14 cellular contexts compared by ENCODE assay signal in genomic region chr9:112866662-112867274, GRCh38. TPM values are rescaled to one million over a fixed set of nuclear protein-coding genes. Genes with fewer than 3 reads are reported as not detected.
DNase-seq lines count a peak whose midpoint lies in the region; ATAC-seq, FAIRE-seq and TF ChIP-seq lines count a peak whose summit lies in the region.
"Had no signal": no experiment of that assay in that cellular context is flagged by ENCODE, and none has a peak within 500 bp of the region (broad histone marks: within the 10 kb centered on the region; RNA-seq: fewer than 3 reads in every experiment).

No MANE protein-coding gene starts in this region.

- peak overlapping the region; percentile 44; the same call in 1 of the 2 replicates for H3K4me2 ChIP-seq in PC-3 (ENCODE audit: low read length)
- H3K4me2 ChIP-seq: KMS-11 had no signal

- H4K20me1 ChIP-seq in PC-3 (ENCODE audit: low read length), result no peaks in the 10 kb centered on the region

- H3K9me3 ChIP-seq in PC-3 (ENCODE audit: low read length) (no peaks in the 10 kb centered on the region), small intestine (ENCODE audit: control insufficient read depth, low read depth) (no peaks in the 10 kb centered on the region), SJCRH30 (replicated peaks) (no peaks in the 10 kb centered on the region)

- H3K4me1 ChIP-seq in PC-3 (ENCODE audit: insufficient read depth, low read length), result peaks cover 39% of the 10 kb centered on the region
- no peaks in the 10 kb centered on the region for H3K4me1 ChIP-seq in small intestine (ENCODE audit: control insufficient read depth in 2 of 2, insufficient read depth in 1 of 2, low read depth in 1 of 2, low read length in 1 of 2)
- H3K4me1 ChIP-seq in SJCRH30, result peaks cover 14% of the 10 kb centered on the region

- H3F3A ChIP-seq in PC-3 (ENCODE audit: low read length, unreplicated experiment), result peaks cover 11% of the 10 kb centered on the region

- H3K9ac ChIP-seq in PC-3 (ENCODE audit: low read length), result no peak overlapping the region
- H3K9ac ChIP-seq: KMS-11 had no signal

- TF ChIP-seq CTCF in PC-3 (conservative IDR thresholded peaks at IDR 0.05; ENCODE audit: low read depth, low read length) (no peak), epithelial cell of proximal tubule (conservative IDR thresholded peaks at IDR 0.05; ENCODE audit: low read depth, low read length) (no peak)

- FAIRE-seq in small intestine (lab: Jason Lieb, UNC), result no peak
- FAIRE-seq: endometrium had no signal

- DNase-seq in G401 (ENCODE audit: low spot score), result peak; percentile 14
- DNase-seq in PC-3, result peak; percentile 79
- peak; percentile 77 for DNase-seq in epithelial cell of proximal tubule (ENCODE audit: low read depth)
- peak; percentile 81 for DNase-seq in small intestine
- DNase-seq in SJCRH30, result no peak
- DNase-seq in SHP77 (lab: John Stamatoyannopoulos, UW), result no peak
- DNase-seq in activated naive CD8-positive, alpha-beta T cell treated with anti-CD3 and anti-CD28 coated beads for 36 hours, result no peak
- DNase-seq in activated CD4-positive, alpha-beta memory T cell treated with anti-CD3 and anti-CD28 coated beads for 36 hours, result no peak
- DNase-seq: activated CD4-positive, alpha-beta memory T cell treated with anti-CD3 and anti-CD28 coated beads, Interleukin-2, amount 10 ng/mL, durations not matched to agents 7 days and 5 days; NCI-H345; nucleus accumbens had no signal

- no peaks in the 10 kb centered on the region for H3K9me3 Mint-ChIP-seq in activated naive CD8-positive, alpha-beta T cell treated with anti-CD3 and anti-CD28 coated beads for 36 hours
- H3K9me3 Mint-ChIP-seq in activated CD4-positive, alpha-beta memory T cell treated with anti-CD3 and anti-CD28 coated beads for 36 hours, result no peaks in the 10 kb centered on the region
- H3K9me3 Mint-ChIP-seq: activated CD4-positive, alpha-beta memory T cell treated with anti-CD3 and anti-CD28 coated beads, Interleukin-2, amount 10 ng/mL, durations not matched to agents 7 days and 5 days; activated naive CD4-positive, alpha-beta T cell treated with anti-CD3 and anti-CD28 coated beads, Interleukin-2, amount 50 U/mL, for 72 hours had no signal

- no TSS peak for BruUV-seq in PC-3 (replicated peaks; lab: Mats Ljungman, UMichigan)

- in situ Hi-C loops in G401 (cut with HindIII; ENCODE audit: low sequenced_read_pairs), result no loop called here

- intact Hi-C loops in PC-3 (cut with micrococcal nuclease), result loop anchor here (1.0 kb wide), 1 partner anchor 37 kb away; no protein-coding TSS in a partner anchor
- intact Hi-C loops in activated CD4-positive, alpha-beta memory T cell treated with anti-CD3 and anti-CD28 coated beads for 36 hours (cut with micrococcal nuclease), result loop anchor here (2.0 kb wide), 1 partner anchor 22 kb away; no protein-coding TSS in a partner anchor

- 0 out of 2 replicates have a peak overlapping the region, but pooled peaks have one; percentile 18 for H2AFZ ChIP-seq in PC-3 (ENCODE audit: low read length)

- WGBS in small intestine, 3 donors, result 76 to 91% (median 87%) methylated on average over 1 of the region's 1 CpG

- H3K27me3 ChIP-seq in PC-3 (ENCODE audit: low read length), result no peaks in the 10 kb centered on the region
- H3K27me3 ChIP-seq in small intestine (ENCODE audit: control insufficient read depth in 2 of 2, insufficient read depth in 2 of 2, low read length in 2 of 2), result no peaks in the 10 kb centered on the region
- no peaks in the 10 kb centered on the region for H3K27me3 ChIP-seq in SJCRH30

- no peaks in the 10 kb centered on the region for H3K27me3 Mint-ChIP-seq in activated naive CD8-positive, alpha-beta T cell treated with anti-CD3 and anti-CD28 coated beads for 36 hours
- H3K27me3 Mint-ChIP-seq in activated CD4-positive, alpha-beta memory T cell treated with anti-CD3 and anti-CD28 coated beads for 36 hours, result no peaks in the 10 kb centered on the region
- H3K27me3 Mint-ChIP-seq: activated CD4-positive, alpha-beta memory T cell treated with anti-CD3 and anti-CD28 coated beads, Interleukin-2, amount 10 ng/mL, durations not matched to agents 7 days and 5 days had no signal

- H3K9me2 ChIP-seq in PC-3 (replicated peaks; ENCODE audit: low read length), result no peaks in the 10 kb centered on the region

- H3K36me3 ChIP-seq in PC-3 (ENCODE audit: low read depth, low read length), result no peaks in the 10 kb centered on the region
- H3K36me3 ChIP-seq in small intestine (ENCODE audit: control insufficient read depth in 2 of 2, insufficient read depth in 2 of 2, low read length in 2 of 2), result peaks cover 0 to 2% of the 10 kb centered on the region in 2 donors
- H3K36me3 ChIP-seq in SJCRH30, result peaks cover 2% of the 10 kb centered on the region; the same call in 1 of the 2 replicates

- CTCF ChIA-PET in PC-3 (lab: Charles Lee), result no interaction called here
- CTCF ChIA-PET in activated CD4-positive, alpha-beta memory T cell treated with anti-CD3 and anti-CD28 coated beads for 36 hours (lab: Charles Lee), result no interaction called here

- H3K4me1 Mint-ChIP-seq in activated naive CD8-positive, alpha-beta T cell treated with anti-CD3 and anti-CD28 coated beads for 36 hours, result peaks cover 10% of the 10 kb centered on the region
- peaks cover 16% of the 10 kb centered on the region for H3K4me1 Mint-ChIP-seq in activated CD4-positive, alpha-beta memory T cell treated with anti-CD3 and anti-CD28 coated beads for 36 hours (ENCODE audit: low read depth)

- no peak overlapping the region for H3K27ac Mint-ChIP-seq in activated naive CD8-positive, alpha-beta T cell treated with anti-CD3 and anti-CD28 coated beads for 36 hours
- H3K27ac Mint-ChIP-seq in activated CD4-positive, alpha-beta memory T cell treated with anti-CD3 and anti-CD28 coated beads for 36 hours, result no peak overlapping the region
- H3K27ac Mint-ChIP-seq: activated CD4-positive, alpha-beta memory T cell treated with anti-CD3 and anti-CD28 coated beads, Interleukin-2, amount 10 ng/mL, durations not matched to agents 7 days and 5 days had no signal

- peak overlapping the region; percentile 100 for H3K27ac ChIP-seq in PC-3 (ENCODE audit: low read length)
- H3K27ac ChIP-seq in small intestine (ENCODE audit: low read depth in 1 of 2, low read length in 1 of 2), result peak overlapping the region in 1 of 2 donors; percentile 5
- H3K27ac ChIP-seq in SJCRH30, result no peak overlapping the region
- H3K27ac ChIP-seq: KMS-11 had no signal

- POLR2A ChIA-PET in PC-3 (lab: Charles Lee; ENCODE audit: unreplicated experiment), result interaction anchor here (0.7 kb wide), 1 partner anchor 18 kb away, joined by 23 read pairs; no protein-coding TSS in a partner anchor
- POLR2A ChIA-PET in activated CD4-positive, alpha-beta memory T cell treated with anti-CD3 and anti-CD28 coated beads for 36 hours (lab: Charles Lee), result no interaction called here

- no peak overlapping the region for H3K4me3 Mint-ChIP-seq in activated naive CD8-positive, alpha-beta T cell treated with anti-CD3 and anti-CD28 coated beads for 36 hours
- no peak overlapping the region for H3K4me3 Mint-ChIP-seq in activated CD4-positive, alpha-beta memory T cell treated with anti-CD3 and anti-CD28 coated beads for 36 hours
- H3K4me3 Mint-ChIP-seq: activated CD4-positive, alpha-beta memory T cell treated with anti-CD3 and anti-CD28 coated beads, Interleukin-2, amount 10 ng/mL, durations not matched to agents 7 days and 5 days had no signal

- H3K4me3 ChIP-seq in PC-3 (ENCODE audit: low read length) (no peak overlapping the region), epithelial cell of proximal tubule (ENCODE audit: low read depth, low read length) (no peak overlapping the region), small intestine (ENCODE audit: low read depth in 1 of 2, low read length in 2 of 2) (no peak overlapping the region), SJCRH30 (no peak overlapping the region)

- ATAC-seq in PC-3, result peak; percentile 8

- H3K79me2 ChIP-seq in PC-3 (ENCODE audit: low read length), result no peaks in the 10 kb centered on the region

- H3K36me3 Mint-ChIP-seq in activated naive CD8-positive, alpha-beta T cell treated with anti-CD3 and anti-CD28 coated beads for 36 hours, result peaks cover 13% of the 10 kb centered on the region
- H3K36me3 Mint-ChIP-seq in activated CD4-positive, alpha-beta memory T cell treated with anti-CD3 and anti-CD28 coated beads for 36 hours, result peaks cover 2% of the 10 kb centered on the region

RNA-seq across cellular contexts. Expression of gene SLC46A2, which starts 23.9 kb away (rescaled TPM):
- total RNA-seq in G401 (2014; rRNA removed; shearing (Covaris generic)), result not detected in 2 replicates
- total RNA-seq in PC-3 (2014; rRNA removed) (not detected in 2 replicates), epithelial cell of proximal tubule (not detected in 2 replicates)
- under 1 TPM in 1 of 3 donors, not detected in 2; 0.03 TPM for polyA plus RNA-seq in small intestine
- total RNA-seq in SJCRH30 (2014; rRNA removed; shearing (Covaris generic)), result not detected in 2 replicates
- not detected for total RNA-seq in activated naive CD8-positive, alpha-beta T cell treated with anti-CD3 and anti-CD28 coated beads for 36 hours
- total RNA-seq in activated CD4-positive, alpha-beta memory T cell treated with anti-CD3 and anti-CD28 coated beads for 36 hours, result not detected
- total RNA-seq: activated CD4-positive, alpha-beta memory T cell treated with anti-CD3 and anti-CD28 coated beads, Interleukin-2, amount 10 ng/mL, durations not matched to agents 7 days and 5 days; activated naive CD4-positive, alpha-beta T cell treated with anti-CD3 and anti-CD28 coated beads, Interleukin-2, amount 50 U/mL, for 72 hours had no signal

Comparison
In these comparisons a context has a peak if more than half of its experiments do, and no peak if none do; other contexts are left out.
1. DNase-seq: peak in G401 (single experiment), PC-3 (single experiment), epithelial cell of proximal tubule (single experiment) and small intestine (single experiment); none in SJCRH30 (0 of 2), SHP77 (0 of 2), activated naive CD8-positive, alpha-beta T cell treated with anti-CD3 and anti-CD28 coated beads for 36 hours (single experiment) and activated CD4-positive, alpha-beta memory T cell treated with anti-CD3 and anti-CD28 coated beads for 36 hours (single experiment).